In genomic region chr5:22591461-22591860, GRCh38 we compare ENCODE assay signal across 1 cellular context.
TF ChIP-seq lines count a peak whose summit lies in the region.

No MANE protein-coding gene starts in this region.

TF ChIP-seq in GM12878, 131 proteins besides CTCF, POLR2A, EP300 and RAD21 (continued from another document):
- TF ChIP-seq ATF2 (IDR thresholded peaks at IDR 0.05; ENCODE audit: low read length), result peak; percentile 37; the same call in 1 of the 2 replicates
- TF ChIP-seq NFIC (IDR thresholded peaks at IDR 0.05; ENCODE audit: low read depth, low read length), result peak; percentile 71; the same call in 1 of the 2 replicates
- TF ChIP-seq EED (IDR thresholded peaks at IDR 0.05; ENCODE audit: low read depth), result peak; percentile 50; the same call in 1 of the 2 replicates
- peak; percentile 76 for TF ChIP-seq JUNB (IDR thresholded peaks at IDR 0.05)
